8 cellular contexts compared by ENCODE assay signal in the genomic region with DNA sequence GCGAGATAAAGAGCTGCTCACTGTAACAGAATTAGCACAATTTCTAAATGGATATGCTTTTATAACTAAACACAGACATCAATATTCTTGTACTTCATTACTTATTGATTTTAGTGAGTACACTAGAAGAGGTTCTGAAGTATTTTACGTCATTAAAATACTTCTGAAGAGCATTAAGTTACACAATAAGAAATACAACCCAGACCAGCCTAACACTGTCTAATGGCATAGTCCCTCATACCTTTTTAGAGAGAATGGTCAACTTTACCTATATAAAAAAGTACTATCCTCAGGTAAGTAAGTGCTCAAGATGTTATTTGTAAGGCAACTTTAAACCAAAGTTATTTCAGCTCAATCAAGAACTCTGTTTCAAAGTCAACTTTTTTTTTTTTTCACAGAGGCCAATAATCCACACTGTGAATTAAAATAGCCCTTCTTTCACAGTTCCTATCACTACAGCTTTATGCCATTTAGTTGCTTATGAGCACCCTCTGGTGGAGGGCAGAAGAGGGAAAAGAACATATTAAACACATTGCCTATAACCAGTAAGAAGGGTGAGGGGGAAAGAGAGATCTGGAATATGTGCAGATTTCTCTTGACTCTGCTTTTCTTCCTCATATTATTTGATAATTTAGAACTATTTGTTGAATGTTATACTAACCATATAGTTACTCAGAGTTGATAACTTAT.
A peak's percentile ranks its signal among the peaks of the same experiment; 100 is the strongest.
DNase-seq lines count a peak whose midpoint lies in the region; ATAC-seq, FAIRE-seq and TF ChIP-seq lines count a peak whose summit lies in the region.

No MANE protein-coding gene starts in this region.

- H3K27me3 Mint-ChIP-seq in CD14-positive monocyte (ENCODE audit: low read depth in 3 of 3), result no peaks in the 10 kb centered on the region

- H3K27ac Mint-ChIP-seq in CD14-positive monocyte, result no peak overlapping the region

- no peaks in the 10 kb centered on the region for H3K4me1 ChIP-seq in right lobe of liver
- no peaks in the 10 kb centered on the region for H3K4me1 ChIP-seq in stomach

- intact Hi-C loops in CD14-positive monocyte (cut with micrococcal nuclease), result loop anchor here in 1 of 2 donors (5.0 kb wide), 1 partner anchor 238 kb away; no protein-coding TSS in a partner anchor
- intact Hi-C loops in right lobe of liver (cut with DNase I), result no loop called here
- intact Hi-C loops in stomach (cut with DNase I; ENCODE audit: low total_unique reads), result no loop called here

- no peaks in the 10 kb centered on the region for H3K4me1 Mint-ChIP-seq in CD14-positive monocyte

- H3K27me3 ChIP-seq in right lobe of liver (no peaks in the 10 kb centered on the region), stomach (no peaks in the 10 kb centered on the region)

- H3K36me3 Mint-ChIP-seq in CD14-positive monocyte, result peaks cover 5 to 14% of the 10 kb centered on the region in 2 donors

- H3K36me3 ChIP-seq in right lobe of liver (no peaks in the 10 kb centered on the region), stomach (no peaks in the 10 kb centered on the region)

- no peak overlapping the region for H3K4me3 ChIP-seq in right lobe of liver
- H3K4me3 ChIP-seq in stomach, result no peak overlapping the region

- peaks cover 0 to 2% (median 0%) of the 10 kb centered on the region in 7 donors for H3K9me3 Mint-ChIP-seq in CD14-positive monocyte

- no peak for TF ChIP-seq EP300 in stomach (IDR thresholded peaks at IDR 0.05)

- H3K9me3 ChIP-seq in right lobe of liver (no peaks in the 10 kb centered on the region), stomach (no peaks in the 10 kb centered on the region)

- no peak for TF ChIP-seq POLR2A in right lobe of liver (IDR thresholded peaks at IDR 0.05)
- no peak for TF ChIP-seq POLR2A in stomach (IDR thresholded peaks at IDR 0.05)

- peak; percentile 53 for TF ChIP-seq CTCF in CD14-positive monocyte (IDR thresholded peaks at IDR 0.05)
- TF ChIP-seq CTCF in right lobe of liver (IDR thresholded peaks at IDR 0.05), result peak; percentile 52 to 68 (median 58)
- TF ChIP-seq CTCF in stomach (IDR thresholded peaks at IDR 0.05), result peak in 3 of 7 experiments; percentile 10 to 39 (median 22)

- no peak overlapping the region for H3K4me3 Mint-ChIP-seq in CD14-positive monocyte

- no peak for DNase-seq in CD14-positive monocyte (ENCODE audit: low spot score)
- DNase-seq in GM19239 (ENCODE audit: insufficient read length, low spot score), result no peak
- peak; percentile 36 for DNase-seq in NCI-H2081 treated with DMSO at 0.1 percent for 48 hours (lab: John Stamatoyannopoulos, UW)
- DNase-seq in amniotic epithelial cell (ENCODE audit: low read depth), result peak; percentile 49
- DNase-seq in right lobe of liver, result no peak
- DNase-seq in stomach, result no peak
- DNase-seq in NCI-H1092 (lab: John Stamatoyannopoulos, UW), result no peak
- no peak for DNase-seq in stimulated activated CD4-positive, alpha-beta T cell treated with anti-CD3 and anti-CD28 coated beads, Interleukin-15, amount 100 ng/mL, for 24 hours

- WGBS in right lobe of liver (ENCODE audit: insufficient coverage, low coverage, low lambda C conversion rate, missing lambda C conversion rate), result 71% methylated on average over 2 of the region's 2 CpGs
- WGBS in stomach, 5 donors, result 92 to 99% (median 97%) methylated on average over 2 of the region's 2 CpGs

- H3K27ac ChIP-seq in right lobe of liver, result no peak overlapping the region
- H3K27ac ChIP-seq in stomach, result no peak overlapping the region

- FAIRE-seq in GM19239 (lab: Jason Lieb, UNC), result peak; percentile 8

- ATAC-seq in right lobe of liver, result peak; percentile 77 to 87 (median 79)

Comparison
In these comparisons a context has a peak if more than half of its experiments do, and no peak if none do; other contexts are left out.
1. DNase-seq: peak in NCI-H2081 treated with DMSO at 0.1 percent for 48 hours (single experiment) and amniotic epithelial cell (single experiment); none in CD14-positive monocyte (single experiment), GM19239 (single experiment), right lobe of liver (0 of 3), stomach (single experiment), NCI-H1092 (single experiment) and stimulated activated CD4-positive, alpha-beta T cell treated with anti-CD3 and anti-CD28 coated beads, Interleukin-15, amount 100 ng/mL, for 24 hours (single experiment).